Comparison of ENCODE assay signal across 9 cellular contexts in genomic region chr19:58326914-58327726, GRCh38. TPM values are rescaled to one million over a fixed set of nuclear protein-coding genes. Genes with fewer than 3 reads are reported as not detected.
DNase-seq lines count a peak whose midpoint lies in the region; ATAC-seq, FAIRE-seq and TF ChIP-seq lines count a peak whose summit lies in the region.
"Had no signal": no experiment of that assay in that cellular context is flagged by ENCODE, and none has a peak within 500 bp of the region (broad histone marks: within the 10 kb centered on the region; RNA-seq: fewer than 3 reads in every experiment).

TSS of gene ZSCAN22 (plus strand) at chr19:58326994. CDS start at chr19:58334803, 7,809 bp downstream.

- peak within 1 kb of the TSS; percentile 83 to 95 (median 89) for H3K4me3 ChIP-seq in HepG2 (replicated peaks in 1 of 3; ENCODE audit: insufficient read depth in 1 of 3, low read depth in 2 of 3, low read length in 3 of 3)

- no peaks in the 10 kb centered on the region for H3K9me3 Mint-ChIP-seq in activated CD4-positive, alpha-beta T cell treated with anti-CD3 and anti-CD28 coated beads, Interleukin-2, amount 10 ng/mL, durations not matched to agents 24 days and 14 days
- H3K9me3 Mint-ChIP-seq: brain had no signal

- H4K20me1 ChIP-seq in HepG2 (ENCODE audit: insufficient read depth, low read length) = no peaks in the 10 kb centered on the region

- H3K36me3 ChIP-seq in HepG2 (replicated peaks in 1 of 2; ENCODE audit: control insufficient read depth in 1 of 2, insufficient read depth in 2 of 2, low read length in 2 of 2) = no peaks in the 10 kb centered on the region

- ATAC-seq in GM19328 (IDR thresholded peaks at IDR 0.05; ENCODE audit: unreplicated experiment) (peak; percentile 73), HG03457 (IDR thresholded peaks at IDR 0.05; ENCODE audit: unreplicated experiment) (peak; percentile 80), HepG2 (peak; percentile 95)

- TF ChIP-seq EP300 in HepG2 (IDR thresholded peaks at IDR 0.05; ENCODE audit: low read depth in 2 of 2, low read length in 2 of 2) (peak in 1 of 2 experiments; percentile 40; a peak in 1 of 4 replicates), HepG2 (CRISPR knock-in tag; IDR thresholded peaks at IDR 0.05; ENCODE audit: borderline replicate concordance) (0 out of 2 replicates have a peak, but pooled peaks have one; percentile 10)

- peak within 1 kb of the TSS; percentile 80 for H3K27ac ChIP-seq in C4-2B
- H3K27ac ChIP-seq in HepG2 (ENCODE audit: extremely low read length, insufficient read depth, low read length) = peak within 1 kb of the TSS; percentile 78

- no peaks in the 10 kb centered on the region for H3K27me3 Mint-ChIP-seq in activated CD4-positive, alpha-beta T cell treated with anti-CD3 and anti-CD28 coated beads, Interleukin-2, amount 10 ng/mL, durations not matched to agents 24 days and 14 days
- H3K27me3 Mint-ChIP-seq: brain had no signal

- TSS peak; percentile 71 for BruUV-seq in HepG2 (replicated peaks; lab: Mats Ljungman, UMichigan)

- CTCF ChIA-PET in HepG2 (lab: Yijun Ruan, JAX; ENCODE audit: low intra/inter-chr PET ratio, low total read pairs) = no interaction called here

- no peaks in the 10 kb centered on the region; a peak in 1 of 5 replicates for H3K27me3 ChIP-seq in HepG2 (ENCODE audit: control insufficient read depth in 1 of 2, insufficient read depth in 2 of 2, low read length in 2 of 2)

- no peak within 1 kb of the TSS for H3K27ac Mint-ChIP-seq in activated CD4-positive, alpha-beta T cell treated with anti-CD3 and anti-CD28 coated beads, Interleukin-2, amount 10 ng/mL, durations not matched to agents 24 days and 14 days
- H3K27ac Mint-ChIP-seq: brain had no signal

- peak within 1 kb of the TSS; percentile 1 for H2AFZ ChIP-seq in HepG2 (ENCODE audit: low read length)

- 2% methylated on average over 22 of the region's 62 CpGs for WGBS in HepG2 (ENCODE audit: low lambda C conversion rate)

- H3K4me3 Mint-ChIP-seq in activated CD4-positive, alpha-beta T cell treated with anti-CD3 and anti-CD28 coated beads, Interleukin-2, amount 10 ng/mL, durations not matched to agents 24 days and 14 days = no peak within 1 kb of the TSS
- H3K4me3 Mint-ChIP-seq: brain had no signal

- peak; percentile 59 to 75 for TF ChIP-seq POLR2A in HepG2 (IDR thresholded peaks at IDR 0.05; ENCODE audit: insufficient read depth in 1 of 2, low read depth in 2 of 2, low read length in 2 of 2)

- H3K4me2 ChIP-seq in HepG2 (ENCODE audit: low read depth, low read length) = peak within 1 kb of the TSS; percentile 91

- intact Hi-C loops in activated CD4-positive, alpha-beta T cell treated with anti-CD3 and anti-CD28 coated beads, Interleukin-2, amount 10 ng/mL, durations not matched to agents 24 days and 14 days (cut with micrococcal nuclease) = loop anchor here (1.0 to 2.0 kb wide), 9 partner anchors 20 to 140 kb away; partner anchors contain the start of genes ERVK3-1, ZNF132, ZNF324 and ZNF497
- intact Hi-C loops in HepG2 (cut with micrococcal nuclease; ENCODE audit: unreplicated experiment) = loop anchor here (2.0 to 5.0 kb wide), 5 partner anchors 46 to 190 kb away; partner anchors contain the start of genes ZBTB45, ZNF274, ZNF324 and ZNF584

- in situ Hi-C loops in HepG2 (cut with HindIII; ENCODE audit: extremely low pct_ligation_motif_present, low pct_unique_long_range_greater_than_20kb) = no loop called here

- peaks cover 10% of the 10 kb centered on the region for H3K36me3 Mint-ChIP-seq in activated CD4-positive, alpha-beta T cell treated with anti-CD3 and anti-CD28 coated beads, Interleukin-2, amount 10 ng/mL, durations not matched to agents 24 days and 14 days (ENCODE audit: low read depth)

- DNase-seq in NCI-H524 (lab: John Stamatoyannopoulos, UW) (peak; percentile 97 to 98), dermis blood vessel endothelial cell (peak; percentile 98), HepG2 (ENCODE audit: low spot score) (peak; percentile 93)
- DNase-seq in activated CD4-positive, alpha-beta T cell treated with anti-CD3 and anti-CD28 coated beads, Interleukin-2, amount 10 ng/mL, durations not matched to agents 24 days and 14 days = peak; percentile 97
- peak; percentile 84 for DNase-seq in stimulated activated CD4-positive, alpha-beta T cell treated with anti-CD3 and anti-CD28 coated beads, Interleukin-2, amount 100 ng/mL, for 4 hours (ENCODE audit: low read depth)

- TF ChIP-seq CTCF in C4-2B (conservative IDR thresholded peaks at IDR 0.05) = no peak
- TF ChIP-seq CTCF in HepG2 (CRISPR knock-in tag; IDR thresholded peaks at IDR 0.05) = peak; percentile 9; the same call in 1 of the 2 replicates

- H3K9ac ChIP-seq in HepG2 (ENCODE audit: insufficient read depth, low read depth, low read length) = peak within 1 kb of the TSS; percentile 85

- no peaks in the 10 kb centered on the region for H3K9me3 ChIP-seq in HepG2 (ENCODE audit: low read length)

- peak; percentile 77 for FAIRE-seq in HepG2 (lab: Jason Lieb, UNC)

- peaks cover 41% of the 10 kb centered on the region for H3K4me1 ChIP-seq in HepG2 (ENCODE audit: insufficient read depth, low read length)

- TF ChIP-seq RAD21 in HepG2 (CRISPR knock-in tag; IDR thresholded peaks at IDR 0.05) = peak; percentile 54; the same call in 1 of the 2 replicates

- peaks cover 22% of the 10 kb centered on the region for H3K79me2 ChIP-seq in HepG2 (ENCODE audit: insufficient read depth, low read length)

- H3K4me1 Mint-ChIP-seq in activated CD4-positive, alpha-beta T cell treated with anti-CD3 and anti-CD28 coated beads, Interleukin-2, amount 10 ng/mL, durations not matched to agents 24 days and 14 days = peaks cover 5% of the 10 kb centered on the region

- POLR2A ChIA-PET in HepG2 (lab: Yijun Ruan, JAX) = interaction anchor here (0.7 to 2.1 kb wide), 22 partner anchors 12 to 324 kb away, joined by 3 to 22 read pairs (median 4); partner anchors contain the start of genes ERVK3-1, RPS5, TRIM28 and ZBTB45

TF ChIP-seq in HepG2, 621 proteins besides CTCF, POLR2A, EP300 and RAD21 (continues in another document):
- TF ChIP-seq ZNF704 (CRISPR knock-in tag; IDR thresholded peaks at IDR 0.05; ENCODE audit: borderline replicate concordance) (no peak), TBX2 (CRISPR knock-in tag; IDR thresholded peaks at IDR 0.05; ENCODE audit: borderline replicate concordance) (peak; percentile 80), ZNF503 (CRISPR knock-in tag; IDR thresholded peaks at IDR 0.05) (peak; percentile 73; the same call in 1 of the 2 replicates), MEF2D (CRISPR knock-in tag; IDR thresholded peaks at IDR 0.05) (peak; percentile 82; the same call in 1 of the 2 replicates), ETV5 (CRISPR knock-in tag; IDR thresholded peaks at IDR 0.05; ENCODE audit: borderline replicate concordance) (peak; percentile 61; the same call in 1 of the 2 replicates), ZNF225 (CRISPR knock-in tag; IDR thresholded peaks at IDR 0.05) (0 out of 2 replicates have a peak, but pooled peaks have one; percentile 63), POLR2AphosphoS5 (IDR thresholded peaks at IDR 0.05; ENCODE audit: low read depth, low read length) (peak; percentile 73)

RNA-seq across cellular contexts. Expression of gene ZSCAN22, which starts in this region (rescaled TPM):
- 4.2 and 4.6 TPM in 2 replicates for total RNA-seq in activated CD4-positive, alpha-beta T cell treated with anti-CD3 and anti-CD28 coated beads, Interleukin-2, amount 10 ng/mL, durations not matched to agents 24 days and 14 days
- total RNA-seq in dermis blood vessel endothelial cell = 3.4 and 3.7 TPM in 2 replicates
- total RNA-seq in HepG2 (2016; rRNA removed; fragmentation: Illumina TruSeq; extraction: Trizol) = 2.5 and 3.1 TPM in 2 replicates
- 0.30 and 0.44 TPM in 2 replicates for total RNA-seq in HepG2 (2016; cell fraction: cytosol; rRNA removed; fragmentation: Illumina TruSeq; extraction: Trizol; ENCODE audit: low read depth)
- total RNA-seq in HepG2 (2016; cell fraction: insoluble cytoplasmic fraction; rRNA removed; fragmentation: Illumina TruSeq; extraction: Trizol) = 2.2 and 3.2 TPM in 2 replicates
- total RNA-seq in HepG2 (2016; cell fraction: membrane; rRNA removed; fragmentation: Illumina TruSeq; extraction: Trizol) = 1.3 TPM in 2 replicates
- total RNA-seq in HepG2 (2016; cell fraction: nucleus; rRNA removed; fragmentation: Illumina TruSeq; extraction: Trizol) = 1.8 and 2.3 TPM in 2 replicates
- 3.5 and 3.6 TPM in 2 replicates for polyA plus RNA-seq in HepG2 (2011; rRNA removed)
- 2.1 and 2.5 TPM in 2 replicates for polyA plus RNA-seq in HepG2 (2011; cell fraction: cytosol; rRNA removed)
- polyA plus RNA-seq in HepG2 (2011; cell fraction: nucleus; rRNA removed) = 2.6 and 2.7 TPM in 2 replicates
- 0.98 and 1.5 TPM in 2 replicates for polyA plus RNA-seq in HepG2 (2012)
- polyA plus RNA-seq in HepG2 (2016; cell fraction: cytosol; fragmentation: Illumina TruSeq; extraction: Trizol; ENCODE audit: low read depth) = 0.28 and 0.33 TPM in 2 replicates
- 1.6 and 1.9 TPM in 2 replicates for polyA plus RNA-seq in HepG2 (2016; cell fraction: insoluble cytoplasmic fraction; fragmentation: Illumina TruSeq; extraction: Trizol; ENCODE audit: low read depth)
- 0.57 and 0.63 TPM in 2 replicates for polyA plus RNA-seq in HepG2 (2016; cell fraction: membrane; fragmentation: Illumina TruSeq; extraction: Trizol; ENCODE audit: low read depth)
- polyA plus RNA-seq in HepG2 (2016; cell fraction: nucleus; fragmentation: Illumina TruSeq; extraction: Trizol; ENCODE audit: insufficient read depth, low read depth) = 2.4 and 3.1 TPM in 2 replicates
- polyA minus RNA-seq in HepG2 (2011; rRNA and poly(A)+ RNA removed; ENCODE audit: low replicate concordance) = 10.3 and 17.6 TPM in 2 replicates
- 1.9 and 2.6 TPM in 2 replicates for polyA minus RNA-seq in HepG2 (2011; cell fraction: cytosol; rRNA and poly(A)+ RNA removed)
- polyA minus RNA-seq in HepG2 (2011; cell fraction: nucleus; rRNA and poly(A)+ RNA removed) = 4.1 and 4.6 TPM in 2 replicates

Comparison
In these comparisons a context has a peak if more than half of its experiments do, and no peak if none do; other contexts are left out.
1. Peak in every context shown above with its lines: DNase-seq, ATAC-seq, H3K4me3 ChIP-seq and H3K27ac ChIP-seq.